In the genomic region with DNA sequence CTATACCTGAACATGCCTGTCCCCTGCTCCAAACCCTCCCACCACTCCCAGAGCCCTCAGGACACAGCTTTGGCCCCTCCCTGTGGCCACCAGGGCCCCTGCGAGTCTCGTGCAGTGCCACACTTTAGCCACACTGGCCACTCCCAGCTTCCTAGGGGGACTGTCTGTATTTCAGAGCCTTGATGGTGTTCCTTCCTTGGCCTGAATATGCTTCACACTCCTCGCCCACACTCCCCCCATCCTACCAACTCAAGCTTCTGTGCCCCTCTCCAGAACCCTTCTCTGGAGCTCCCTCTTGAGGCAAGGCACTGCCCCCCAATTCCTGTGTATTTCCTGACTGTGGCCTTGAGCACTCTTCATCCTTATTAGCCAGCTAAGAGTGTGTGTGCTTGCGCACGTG, we compare ENCODE assay signal across 2 cellular contexts.
TF ChIP-seq lines count a peak whose summit lies in the region.

No MANE protein-coding gene starts in this region.

TF ChIP-seq in SK-N-SH, 30 proteins besides CTCF, POLR2A, EP300 and RAD21 (continued from another document):
- TF ChIP-seq, protein P1, sequence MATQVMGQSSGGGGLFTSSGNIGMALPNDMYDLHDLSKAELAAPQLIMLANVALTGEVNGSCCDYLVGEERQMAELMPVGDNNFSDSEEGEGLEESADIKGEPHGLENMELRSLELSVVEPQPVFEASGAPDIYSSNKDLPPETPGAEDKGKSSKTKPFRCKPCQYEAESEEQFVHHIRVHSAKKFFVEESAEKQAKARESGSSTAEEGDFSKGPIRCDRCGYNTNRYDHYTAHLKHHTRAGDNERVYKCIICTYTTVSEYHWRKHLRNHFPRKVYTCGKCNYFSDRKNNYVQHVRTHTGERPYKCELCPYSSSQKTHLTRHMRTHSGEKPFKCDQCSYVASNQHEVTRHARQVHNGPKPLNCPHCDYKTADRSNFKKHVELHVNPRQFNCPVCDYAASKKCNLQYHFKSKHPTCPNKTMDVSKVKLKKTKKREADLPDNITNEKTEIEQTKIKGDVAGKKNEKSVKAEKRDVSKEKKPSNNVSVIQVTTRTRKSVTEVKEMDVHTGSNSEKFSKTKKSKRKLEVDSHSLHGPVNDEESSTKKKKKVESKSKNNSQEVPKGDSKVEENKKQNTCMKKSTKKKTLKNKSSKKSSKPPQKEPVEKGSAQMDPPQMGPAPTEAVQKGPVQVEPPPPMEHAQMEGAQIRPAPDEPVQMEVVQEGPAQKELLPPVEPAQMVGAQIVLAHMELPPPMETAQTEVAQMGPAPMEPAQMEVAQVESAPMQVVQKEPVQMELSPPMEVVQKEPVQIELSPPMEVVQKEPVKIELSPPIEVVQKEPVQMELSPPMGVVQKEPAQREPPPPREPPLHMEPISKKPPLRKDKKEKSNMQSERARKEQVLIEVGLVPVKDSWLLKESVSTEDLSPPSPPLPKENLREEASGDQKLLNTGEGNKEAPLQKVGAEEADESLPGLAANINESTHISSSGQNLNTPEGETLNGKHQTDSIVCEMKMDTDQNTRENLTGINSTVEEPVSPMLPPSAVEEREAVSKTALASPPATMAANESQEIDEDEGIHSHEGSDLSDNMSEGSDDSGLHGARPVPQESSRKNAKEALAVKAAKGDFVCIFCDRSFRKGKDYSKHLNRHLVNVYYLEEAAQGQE (IDR thresholded peaks at IDR 0.05; ENCODE audit: low read depth, low read length): no peak
- TF ChIP-seq, protein P2, sequence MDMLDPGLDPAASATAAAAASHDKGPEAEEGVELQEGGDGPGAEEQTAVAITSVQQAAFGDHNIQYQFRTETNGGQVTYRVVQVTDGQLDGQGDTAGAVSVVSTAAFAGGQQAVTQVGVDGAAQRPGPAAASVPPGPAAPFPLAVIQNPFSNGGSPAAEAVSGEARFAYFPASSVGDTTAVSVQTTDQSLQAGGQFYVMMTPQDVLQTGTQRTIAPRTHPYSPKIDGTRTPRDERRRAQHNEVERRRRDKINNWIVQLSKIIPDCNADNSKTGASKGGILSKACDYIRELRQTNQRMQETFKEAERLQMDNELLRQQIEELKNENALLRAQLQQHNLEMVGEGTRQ (IDR thresholded peaks at IDR 0.05; ENCODE audit: borderline replicate concordance, low read depth, low read length): no peak
- TF ChIP-seq ELF1 (IDR thresholded peaks at IDR 0.05): no peak
- TF ChIP-seq FOSL2 (IDR thresholded peaks at IDR 0.05; ENCODE audit: borderline replicate concordance, low read depth): no peak
- TF ChIP-seq, protein P3, sequence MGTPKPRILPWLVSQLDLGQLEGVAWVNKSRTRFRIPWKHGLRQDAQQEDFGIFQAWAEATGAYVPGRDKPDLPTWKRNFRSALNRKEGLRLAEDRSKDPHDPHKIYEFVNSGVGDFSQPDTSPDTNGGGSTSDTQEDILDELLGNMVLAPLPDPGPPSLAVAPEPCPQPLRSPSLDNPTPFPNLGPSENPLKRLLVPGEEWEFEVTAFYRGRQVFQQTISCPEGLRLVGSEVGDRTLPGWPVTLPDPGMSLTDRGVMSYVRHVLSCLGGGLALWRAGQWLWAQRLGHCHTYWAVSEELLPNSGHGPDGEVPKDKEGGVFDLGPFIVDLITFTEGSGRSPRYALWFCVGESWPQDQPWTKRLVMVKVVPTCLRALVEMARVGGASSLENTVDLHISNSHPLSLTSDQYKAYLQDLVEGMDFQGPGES (IDR thresholded peaks at IDR 0.05; ENCODE audit: low read depth, low read length): no peak
- TF ChIP-seq MEF2A (IDR thresholded peaks at IDR 0.05; ENCODE audit: borderline replicate concordance, low read depth): no peak
- TF ChIP-seq MXI1 (IDR thresholded peaks at IDR 0.05; ENCODE audit: low read depth, low read length): no peak
- TF ChIP-seq FOXM1 (IDR thresholded peaks at IDR 0.05; ENCODE audit: low read depth): no peak
- TF ChIP-seq, protein P4, sequence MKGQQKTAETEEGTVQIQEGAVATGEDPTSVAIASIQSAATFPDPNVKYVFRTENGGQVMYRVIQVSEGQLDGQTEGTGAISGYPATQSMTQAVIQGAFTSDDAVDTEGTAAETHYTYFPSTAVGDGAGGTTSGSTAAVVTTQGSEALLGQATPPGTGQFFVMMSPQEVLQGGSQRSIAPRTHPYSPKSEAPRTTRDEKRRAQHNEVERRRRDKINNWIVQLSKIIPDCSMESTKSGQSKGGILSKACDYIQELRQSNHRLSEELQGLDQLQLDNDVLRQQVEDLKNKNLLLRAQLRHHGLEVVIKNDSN (IDR thresholded peaks at IDR 0.05; ENCODE audit: borderline replicate concordance, low read depth): no peak
- TF ChIP-seq EZH2phosphoT487 (IDR thresholded peaks at IDR 0.05; ENCODE audit: borderline replicate concordance, low read depth): no peak
- TF ChIP-seq, protein P5, sequence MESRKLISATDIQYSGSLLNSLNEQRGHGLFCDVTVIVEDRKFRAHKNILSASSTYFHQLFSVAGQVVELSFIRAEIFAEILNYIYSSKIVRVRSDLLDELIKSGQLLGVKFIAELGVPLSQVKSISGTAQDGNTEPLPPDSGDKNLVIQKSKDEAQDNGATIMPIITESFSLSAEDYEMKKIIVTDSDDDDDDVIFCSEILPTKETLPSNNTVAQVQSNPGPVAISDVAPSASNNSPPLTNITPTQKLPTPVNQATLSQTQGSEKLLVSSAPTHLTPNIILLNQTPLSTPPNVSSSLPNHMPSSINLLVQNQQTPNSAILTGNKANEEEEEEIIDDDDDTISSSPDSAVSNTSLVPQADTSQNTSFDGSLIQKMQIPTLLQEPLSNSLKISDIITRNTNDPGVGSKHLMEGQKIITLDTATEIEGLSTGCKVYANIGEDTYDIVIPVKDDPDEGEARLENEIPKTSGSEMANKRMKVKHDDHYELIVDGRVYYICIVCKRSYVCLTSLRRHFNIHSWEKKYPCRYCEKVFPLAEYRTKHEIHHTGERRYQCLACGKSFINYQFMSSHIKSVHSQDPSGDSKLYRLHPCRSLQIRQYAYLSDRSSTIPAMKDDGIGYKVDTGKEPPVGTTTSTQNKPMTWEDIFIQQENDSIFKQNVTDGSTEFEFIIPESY (IDR thresholded peaks at IDR 0.05; ENCODE audit: borderline replicate concordance, low read depth): no peak

TF ChIP-seq in SK-N-SH treated with all-trans-retinoic acid at 6 μM for 48 hours, 23 proteins besides CTCF, POLR2A, EP300 and RAD21 (continued from another document):
- TF ChIP-seq GLIS3 (CRISPR knock-in tag; IDR thresholded peaks at IDR 0.05) (no peak), ZNF565 (CRISPR knock-in tag; conservative IDR thresholded peaks at IDR 0.05; ENCODE audit: low read depth) (no peak), CSDC2 (CRISPR knock-in tag; IDR thresholded peaks at IDR 0.05) (no peak)
- TF ChIP-seq, protein P6, sequence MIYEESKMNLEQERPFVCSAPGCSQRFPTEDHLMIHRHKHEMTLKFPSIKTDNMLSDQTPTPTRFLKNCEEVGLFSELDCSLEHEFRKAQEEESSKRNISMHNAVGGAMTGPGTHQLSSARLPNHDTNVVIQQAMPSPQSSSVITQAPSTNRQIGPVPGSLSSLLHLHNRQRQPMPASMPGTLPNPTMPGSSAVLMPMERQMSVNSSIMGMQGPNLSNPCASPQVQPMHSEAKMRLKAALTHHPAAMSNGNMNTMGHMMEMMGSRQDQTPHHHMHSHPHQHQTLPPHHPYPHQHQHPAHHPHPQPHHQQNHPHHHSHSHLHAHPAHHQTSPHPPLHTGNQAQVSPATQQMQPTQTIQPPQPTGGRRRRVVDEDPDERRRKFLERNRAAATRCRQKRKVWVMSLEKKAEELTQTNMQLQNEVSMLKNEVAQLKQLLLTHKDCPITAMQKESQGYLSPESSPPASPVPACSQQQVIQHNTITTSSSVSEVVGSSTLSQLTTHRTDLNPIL (CRISPR knock-in tag; IDR thresholded peaks at IDR 0.05; ENCODE audit: low read depth): no peak
